ENCODE assay signal across 1 cellular context in the genomic region with DNA sequence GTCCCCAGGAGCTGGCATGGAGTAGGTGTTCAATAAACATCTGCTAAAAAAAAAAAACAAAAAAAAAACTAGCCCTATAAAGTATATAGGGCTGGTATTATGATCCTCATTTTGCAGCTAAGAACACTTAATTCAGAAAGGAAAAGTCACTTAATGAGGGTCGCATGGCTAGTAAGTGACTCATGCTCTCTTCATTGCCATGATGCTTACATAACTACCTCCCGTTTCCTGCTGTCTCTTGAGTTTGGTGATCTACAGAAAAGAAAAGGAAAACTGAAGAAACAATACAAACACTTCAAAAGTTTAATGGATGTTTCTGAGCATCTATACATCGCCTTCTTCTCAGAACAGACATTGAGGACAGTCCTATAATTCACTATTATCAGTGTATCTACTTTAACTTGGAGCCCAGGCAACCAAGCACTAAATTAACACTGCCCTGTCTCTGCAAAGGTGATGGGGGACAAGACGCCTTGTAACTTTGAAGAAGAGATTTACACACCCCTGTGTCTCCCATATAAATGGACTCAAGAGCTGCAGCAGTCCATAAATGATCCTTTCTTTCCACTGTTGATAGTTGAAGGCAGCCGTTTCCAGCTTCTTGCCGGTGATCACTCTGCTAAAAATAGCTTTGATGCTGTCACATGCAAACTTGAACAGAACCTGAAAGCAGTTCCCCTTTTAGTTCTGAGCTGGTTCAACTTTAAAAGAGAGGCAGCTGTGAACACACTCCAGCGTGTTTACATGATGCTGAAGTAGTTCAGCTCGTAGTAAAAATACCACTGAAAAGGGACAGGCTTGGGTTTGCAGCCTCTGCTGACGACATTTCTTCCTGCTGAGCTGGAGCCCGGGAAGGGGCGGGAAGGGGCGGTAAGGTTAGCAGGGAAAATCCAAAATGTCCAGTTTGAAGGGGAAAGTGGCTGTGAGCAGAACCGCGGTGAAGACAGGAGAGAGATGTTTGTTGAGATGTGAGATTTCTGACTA.
A peak's percentile ranks its signal among the peaks of the same experiment; 100 is the strongest.
TF ChIP-seq lines count a peak whose summit lies in the region.

No MANE protein-coding gene starts in this region.

TF ChIP-seq in HEK293, 187 proteins besides CTCF, POLR2A, EP300 and RAD21 (continued from another document):
- TF ChIP-seq, protein P1, sequence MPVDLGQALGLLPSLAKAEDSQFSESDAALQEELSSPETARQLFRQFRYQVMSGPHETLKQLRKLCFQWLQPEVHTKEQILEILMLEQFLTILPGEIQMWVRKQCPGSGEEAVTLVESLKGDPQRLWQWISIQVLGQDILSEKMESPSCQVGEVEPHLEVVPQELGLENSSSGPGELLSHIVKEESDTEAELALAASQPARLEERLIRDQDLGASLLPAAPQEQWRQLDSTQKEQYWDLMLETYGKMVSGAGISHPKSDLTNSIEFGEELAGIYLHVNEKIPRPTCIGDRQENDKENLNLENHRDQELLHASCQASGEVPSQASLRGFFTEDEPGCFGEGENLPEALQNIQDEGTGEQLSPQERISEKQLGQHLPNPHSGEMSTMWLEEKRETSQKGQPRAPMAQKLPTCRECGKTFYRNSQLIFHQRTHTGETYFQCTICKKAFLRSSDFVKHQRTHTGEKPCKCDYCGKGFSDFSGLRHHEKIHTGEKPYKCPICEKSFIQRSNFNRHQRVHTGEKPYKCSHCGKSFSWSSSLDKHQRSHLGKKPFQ (tag by site-specific recombination; IDR thresholded peaks at IDR 0.05): no peak
- TF ChIP-seq KLF10 (tag by site-specific recombination; IDR thresholded peaks at IDR 0.05) (no peak), ZNF837 (tag by site-specific recombination; IDR thresholded peaks at IDR 0.05) (no peak), ZNF792 (tag by site-specific recombination; IDR thresholded peaks at IDR 0.05) (no peak), TCF7L2 (IDR thresholded peaks at IDR 0.05; ENCODE audit: borderline replicate concordance, low read depth, low read length) (no peak), ZNF335 (tag by site-specific recombination; conservative IDR thresholded peaks at IDR 0.05) (peak; percentile 40), ZNF366 (tag by site-specific recombination; conservative IDR thresholded peaks at IDR 0.05) (peak; percentile 73), ZNF274 (IDR thresholded peaks at IDR 0.05; ENCODE audit: low read length) (no peak), ZNF274 (tag by site-specific recombination; IDR thresholded peaks at IDR 0.05; ENCODE audit: borderline replicate concordance) (no peak), OSR2 (tag by site-specific recombination; IDR thresholded peaks at IDR 0.05) (0 out of 2 replicates have a peak, but pooled peaks have one; percentile 40), ZNF510 (tag by site-specific recombination; IDR thresholded peaks at IDR 0.05; ENCODE audit: insufficient replicate concordance) (no peak), ZNF501 (tag by site-specific recombination; IDR thresholded peaks at IDR 0.05) (no peak), ZNF10 (tag by site-specific recombination; IDR thresholded peaks at IDR 0.05) (0 out of 2 replicates have a peak, but pooled peaks have one; percentile 33), GLIS2 (tag by site-specific recombination; IDR thresholded peaks at IDR 0.05) (no peak), ZNF777 (tag by site-specific recombination; IDR thresholded peaks at IDR 0.05; ENCODE audit: borderline replicate concordance) (no peak), ZNF521 (tag by site-specific recombination; IDR thresholded peaks at IDR 0.05) (no peak), ZNF302 (tag by site-specific recombination; IDR thresholded peaks at IDR 0.05; ENCODE audit: low read depth) (no peak), ZNF2 (tag by site-specific recombination; IDR thresholded peaks at IDR 0.05) (no peak), ZNF121 (tag by site-specific recombination; IDR thresholded peaks at IDR 0.05) (no peak), ZNF394 (tag by site-specific recombination; IDR thresholded peaks at IDR 0.05; ENCODE audit: borderline replicate concordance) (0 out of 2 replicates have a peak, but pooled peaks have one; percentile 32), ZNF701 (tag by site-specific recombination; IDR thresholded peaks at IDR 0.05) (no peak), ZNF223 (tag by site-specific recombination; IDR thresholded peaks at IDR 0.05) (no peak), ZNF629 (tag by site-specific recombination; IDR thresholded peaks at IDR 0.05) (peak; percentile 82), ZNF23 (tag by site-specific recombination; IDR thresholded peaks at IDR 0.05; ENCODE audit: borderline replicate concordance) (no peak), OVOL3 (tag by site-specific recombination; IDR thresholded peaks at IDR 0.05) (no peak), ZNF548 (tag by site-specific recombination; IDR thresholded peaks at IDR 0.05) (no peak)
- TF ChIP-seq, protein P2, sequence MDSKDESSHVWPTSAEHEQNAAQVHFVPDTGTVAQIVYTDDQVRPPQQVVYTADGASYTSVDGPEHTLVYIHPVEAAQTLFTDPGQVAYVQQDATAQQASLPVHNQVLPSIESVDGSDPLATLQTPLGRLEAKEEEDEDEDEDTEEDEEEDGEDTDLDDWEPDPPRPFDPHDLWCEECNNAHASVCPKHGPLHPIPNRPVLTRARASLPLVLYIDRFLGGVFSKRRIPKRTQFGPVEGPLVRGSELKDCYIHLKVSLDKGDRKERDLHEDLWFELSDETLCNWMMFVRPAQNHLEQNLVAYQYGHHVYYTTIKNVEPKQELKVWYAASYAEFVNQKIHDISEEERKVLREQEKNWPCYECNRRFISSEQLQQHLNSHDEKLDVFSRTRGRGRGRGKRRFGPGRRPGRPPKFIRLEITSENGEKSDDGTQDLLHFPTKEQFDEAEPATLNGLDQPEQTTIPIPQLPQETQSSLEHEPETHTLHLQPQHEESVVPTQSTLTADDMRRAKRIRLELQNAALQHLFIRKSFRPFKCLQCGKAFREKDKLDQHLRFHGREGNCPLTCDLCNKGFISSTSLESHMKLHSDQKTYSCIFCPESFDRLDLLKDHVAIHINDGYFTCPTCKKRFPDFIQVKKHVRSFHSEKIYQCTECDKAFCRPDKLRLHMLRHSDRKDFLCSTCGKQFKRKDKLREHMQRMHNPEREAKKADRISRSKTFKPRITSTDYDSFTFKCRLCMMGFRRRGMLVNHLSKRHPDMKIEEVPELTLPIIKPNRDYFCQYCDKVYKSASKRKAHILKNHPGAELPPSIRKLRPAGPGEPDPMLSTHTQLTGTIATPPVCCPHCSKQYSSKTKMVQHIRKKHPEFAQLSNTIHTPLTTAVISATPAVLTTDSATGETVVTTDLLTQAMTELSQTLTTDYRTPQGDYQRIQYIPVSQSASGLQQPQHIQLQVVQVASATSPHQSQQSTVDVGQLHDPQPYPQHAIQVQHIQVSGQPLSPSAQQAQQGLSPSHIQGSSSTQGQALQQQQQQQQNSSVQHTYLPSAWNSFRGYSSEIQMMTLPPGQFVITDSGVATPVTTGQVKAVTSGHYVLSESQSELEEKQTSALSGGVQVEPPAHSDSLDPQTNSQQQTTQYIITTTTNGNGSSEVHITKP (tag by site-specific recombination; IDR thresholded peaks at IDR 0.05): peak; percentile 93
- TF ChIP-seq, protein P3, sequence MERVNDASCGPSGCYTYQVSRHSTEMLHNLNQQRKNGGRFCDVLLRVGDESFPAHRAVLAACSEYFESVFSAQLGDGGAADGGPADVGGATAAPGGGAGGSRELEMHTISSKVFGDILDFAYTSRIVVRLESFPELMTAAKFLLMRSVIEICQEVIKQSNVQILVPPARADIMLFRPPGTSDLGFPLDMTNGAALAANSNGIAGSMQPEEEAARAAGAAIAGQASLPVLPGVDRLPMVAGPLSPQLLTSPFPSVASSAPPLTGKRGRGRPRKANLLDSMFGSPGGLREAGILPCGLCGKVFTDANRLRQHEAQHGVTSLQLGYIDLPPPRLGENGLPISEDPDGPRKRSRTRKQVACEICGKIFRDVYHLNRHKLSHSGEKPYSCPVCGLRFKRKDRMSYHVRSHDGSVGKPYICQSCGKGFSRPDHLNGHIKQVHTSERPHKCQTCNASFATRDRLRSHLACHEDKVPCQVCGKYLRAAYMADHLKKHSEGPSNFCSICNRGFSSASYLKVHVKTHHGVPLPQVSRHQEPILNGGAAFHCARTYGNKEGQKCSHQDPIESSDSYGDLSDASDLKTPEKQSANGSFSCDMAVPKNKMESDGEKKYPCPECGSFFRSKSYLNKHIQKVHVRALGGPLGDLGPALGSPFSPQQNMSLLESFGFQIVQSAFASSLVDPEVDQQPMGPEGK (tag by site-specific recombination; IDR thresholded peaks at IDR 0.05): peak; percentile 53
- TF ChIP-seq, protein P4, sequence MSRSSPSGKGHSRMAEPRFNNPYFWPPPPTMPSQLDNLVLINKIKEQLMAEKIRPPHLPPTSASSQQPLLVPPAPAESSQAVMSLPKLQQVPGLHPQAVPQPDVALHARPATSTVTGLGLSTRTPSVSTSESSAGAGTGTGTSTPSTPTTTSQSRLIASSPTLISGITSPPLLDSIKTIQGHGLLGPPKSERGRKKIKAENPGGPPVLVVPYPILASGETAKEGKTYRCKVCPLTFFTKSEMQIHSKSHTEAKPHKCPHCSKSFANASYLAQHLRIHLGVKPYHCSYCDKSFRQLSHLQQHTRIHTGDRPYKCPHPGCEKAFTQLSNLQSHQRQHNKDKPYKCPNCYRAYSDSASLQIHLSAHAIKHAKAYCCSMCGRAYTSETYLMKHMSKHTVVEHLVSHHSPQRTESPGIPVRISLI (tag by site-specific recombination; IDR thresholded peaks at IDR 0.05): no peak
- TF ChIP-seq, protein P5, sequence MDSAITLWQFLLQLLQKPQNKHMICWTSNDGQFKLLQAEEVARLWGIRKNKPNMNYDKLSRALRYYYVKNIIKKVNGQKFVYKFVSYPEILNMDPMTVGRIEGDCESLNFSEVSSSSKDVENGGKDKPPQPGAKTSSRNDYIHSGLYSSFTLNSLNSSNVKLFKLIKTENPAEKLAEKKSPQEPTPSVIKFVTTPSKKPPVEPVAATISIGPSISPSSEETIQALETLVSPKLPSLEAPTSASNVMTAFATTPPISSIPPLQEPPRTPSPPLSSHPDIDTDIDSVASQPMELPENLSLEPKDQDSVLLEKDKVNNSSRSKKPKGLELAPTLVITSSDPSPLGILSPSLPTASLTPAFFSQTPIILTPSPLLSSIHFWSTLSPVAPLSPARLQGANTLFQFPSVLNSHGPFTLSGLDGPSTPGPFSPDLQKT (IDR thresholded peaks at IDR 0.05; ENCODE audit: borderline replicate concordance, low read depth, low read length): no peak
- TF ChIP-seq, protein P6, sequence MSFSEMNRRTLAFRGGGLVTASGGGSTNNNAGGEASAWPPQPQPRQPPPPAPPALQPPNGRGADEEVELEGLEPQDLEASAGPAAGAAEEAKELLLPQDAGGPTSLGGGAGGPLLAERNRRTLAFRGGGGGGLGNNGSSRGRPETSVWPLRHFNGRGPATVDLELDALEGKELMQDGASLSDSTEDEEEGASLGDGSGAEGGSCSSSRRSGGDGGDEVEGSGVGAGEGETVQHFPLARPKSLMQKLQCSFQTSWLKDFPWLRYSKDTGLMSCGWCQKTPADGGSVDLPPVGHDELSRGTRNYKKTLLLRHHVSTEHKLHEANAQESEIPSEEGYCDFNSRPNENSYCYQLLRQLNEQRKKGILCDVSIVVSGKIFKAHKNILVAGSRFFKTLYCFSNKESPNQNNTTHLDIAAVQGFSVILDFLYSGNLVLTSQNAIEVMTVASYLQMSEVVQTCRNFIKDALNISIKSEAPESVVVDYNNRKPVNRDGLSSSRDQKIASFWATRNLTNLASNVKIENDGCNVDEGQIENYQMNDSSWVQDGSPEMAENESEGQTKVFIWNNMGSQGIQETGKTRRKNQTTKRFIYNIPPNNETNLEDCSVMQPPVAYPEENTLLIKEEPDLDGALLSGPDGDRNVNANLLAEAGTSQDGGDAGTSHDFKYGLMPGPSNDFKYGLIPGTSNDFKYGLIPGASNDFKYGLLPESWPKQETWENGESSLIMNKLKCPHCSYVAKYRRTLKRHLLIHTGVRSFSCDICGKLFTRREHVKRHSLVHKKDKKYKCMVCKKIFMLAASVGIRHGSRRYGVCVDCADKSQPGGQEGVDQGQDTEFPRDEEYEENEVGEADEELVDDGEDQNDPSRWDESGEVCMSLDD (tag by site-specific recombination; IDR thresholded peaks at IDR 0.05): no peak
- TF ChIP-seq, protein P7, sequence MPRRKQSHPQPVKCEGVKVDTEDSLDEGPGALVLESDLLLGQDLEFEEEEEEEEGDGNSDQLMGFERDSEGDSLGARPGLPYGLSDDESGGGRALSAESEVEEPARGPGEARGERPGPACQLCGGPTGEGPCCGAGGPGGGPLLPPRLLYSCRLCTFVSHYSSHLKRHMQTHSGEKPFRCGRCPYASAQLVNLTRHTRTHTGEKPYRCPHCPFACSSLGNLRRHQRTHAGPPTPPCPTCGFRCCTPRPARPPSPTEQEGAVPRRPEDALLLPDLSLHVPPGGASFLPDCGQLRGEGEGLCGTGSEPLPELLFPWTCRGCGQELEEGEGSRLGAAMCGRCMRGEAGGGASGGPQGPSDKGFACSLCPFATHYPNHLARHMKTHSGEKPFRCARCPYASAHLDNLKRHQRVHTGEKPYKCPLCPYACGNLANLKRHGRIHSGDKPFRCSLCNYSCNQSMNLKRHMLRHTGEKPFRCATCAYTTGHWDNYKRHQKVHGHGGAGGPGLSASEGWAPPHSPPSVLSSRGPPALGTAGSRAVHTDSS (tag by site-specific recombination; IDR thresholded peaks at IDR 0.05): no peak
